In the genomic region with DNA sequence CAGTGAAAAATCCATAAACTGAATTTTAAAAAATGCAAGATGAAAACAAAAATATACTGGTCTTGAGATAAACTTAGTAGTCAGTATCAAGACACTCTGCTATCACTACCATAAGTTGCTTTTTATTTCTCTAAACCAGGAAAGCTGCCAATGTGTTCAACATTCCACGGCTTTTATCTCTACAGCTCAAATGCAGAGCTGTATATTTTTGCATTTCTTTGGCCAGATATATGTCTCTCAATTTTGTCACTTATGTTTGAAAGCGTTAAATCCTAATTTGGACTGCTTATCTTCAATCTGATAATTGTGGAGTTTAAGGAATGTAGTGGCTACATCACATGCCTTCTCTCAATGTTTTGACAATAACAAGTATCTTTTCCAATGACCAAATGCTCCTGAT, we compare ENCODE assay signal across 23 cellular contexts.
"Had no signal": no experiment of that assay in that cellular context is flagged by ENCODE, and none has a peak within 500 bp of the region (broad histone marks: within the 10 kb centered on the region; RNA-seq: fewer than 3 reads in every experiment).

No MANE protein-coding gene starts in this region.

- H2AFZ ChIP-seq: neural progenitor cell had no signal

- H3K4me3 ChIP-seq: ascending aorta, neural progenitor cell, sigmoid colon, thoracic aorta, vagina had no signal

- H3K36me3 ChIP-seq: ascending aorta, neural progenitor cell, sigmoid colon, thoracic aorta, vagina, WERI-Rb-1 had no signal

- H3K27me3 ChIP-seq: ascending aorta, neural progenitor cell, sigmoid colon, vagina had no signal

- H3K4me1 ChIP-seq: neural progenitor cell had no signal

- H3K27ac ChIP-seq: ascending aorta, neural progenitor cell, sigmoid colon, thoracic aorta, vagina, WERI-Rb-1 had no signal

- H3K9ac ChIP-seq: neural progenitor cell had no signal

- DNase-seq: activated CD4-positive, alpha-beta T cell treated with anti-CD3 and anti-CD28 coated beads, Interleukin-2, amount 10 ng/mL, durations not matched to agents 7 days and 5 days; activated CD4-positive, CD25-positive, alpha-beta regulatory T cell treated with anti-CD3 and anti-CD28 coated beads, Interleukin-2, amount 50 U/mL, for 72 hours; activated CD8-positive, alpha-beta memory T cell treated with anti-CD3 and anti-CD28 coated beads, Interleukin-2, amount 10 ng/mL, durations not matched to agents 7 days and 5 days; activated CD8-positive, alpha-beta T cell treated with anti-CD3 and anti-CD28 coated beads for 36 hours; activated gamma-delta T cell; activated T-cell treated with anti-CD3 and anti-CD28 coated beads for 4 hours; effector CD4-positive, alpha-beta T cell; foreskin melanocyte; glutamatergic neuron; hippocampal formation; islet precursor cell; left cardiac atrium; naive thymus-derived CD4-positive, alpha-beta T cell; retina; sigmoid colon; stimulated activated CD4-positive, alpha-beta T cell treated with anti-CD3 and anti-CD28 coated beads, Interleukin-2, amount 100 ng/mL, for 48 hours; stimulated activated naive CD4-positive, alpha-beta T cell; T-helper 1 cell; WERI-Rb-1 had no signal

- H3K4me2 ChIP-seq: neural progenitor cell had no signal

- H3K9me3 ChIP-seq: ascending aorta, sigmoid colon, thoracic aorta, vagina had no signal
